ENCODE assay signal across 9 cellular contexts in genomic region chr5:151319334-151319733, GRCh38. TPM values are rescaled to one million over a fixed set of nuclear protein-coding genes. Genes with fewer than 3 reads are reported as not detected.
DNase-seq lines count a peak whose midpoint lies in the region; ATAC-seq and TF ChIP-seq lines count a peak whose summit lies in the region.
"Had no signal": no experiment of that assay in that cellular context is flagged by ENCODE, and none has a peak within 500 bp of the region (broad histone marks: within the 10 kb centered on the region; RNA-seq: fewer than 3 reads in every experiment).

No MANE protein-coding gene starts in this region.

- no peak overlapping the region for H3K4me3 Mint-ChIP-seq in nephron progenitor cell
- no peak overlapping the region for H3K4me3 Mint-ChIP-seq in activated T-cell treated with anti-CD3 and anti-CD28 coated beads, Interleukin-2, amount 50 U/mL, for 4 hours

- BruUV-seq in mammary epithelial cell (replicated peaks; lab: Mats Ljungman, UMichigan) = no TSS peak

- TF ChIP-seq CTCF in GM10248 (IDR thresholded peaks at IDR 0.05; ENCODE audit: control extremely low read depth, extremely low read depth, low read depth, missing control alignments) = peak; percentile 48
- peak in 1 of 2 donors; percentile 48 for TF ChIP-seq CTCF in mammary epithelial cell (conservative IDR thresholded peaks at IDR 0.05 in 1 of 2, IDR thresholded peaks at IDR 0.05 in 1 of 2; ENCODE audit: extremely low read depth in 1 of 2, insufficient read depth in 1 of 2, low read depth in 1 of 2, low read length in 2 of 2)
- peak; percentile 17 for TF ChIP-seq CTCF in nephron progenitor cell (IDR thresholded peaks at IDR 0.05)

- H3K4me1 ChIP-seq in mammary epithelial cell (ENCODE audit: insufficient read depth, low read length) = no peaks in the 10 kb centered on the region

- in situ Hi-C loops in mammary epithelial cell (cut with MboI; ENCODE audit: low sequenced_read_pairs in 2 of 2) = loop anchor here in 1 of 2 donors (25.0 kb wide), 1 partner anchor 182 kb away; no protein-coding TSS in a partner anchor

- no peak overlapping the region for H3K4me2 ChIP-seq in mammary epithelial cell (ENCODE audit: insufficient read depth, low read depth, low read length)

- 0% methylated on average over 1 of the region's 1 CpG for WGBS in mammary epithelial cell (ENCODE audit: low coverage, missing lambda C conversion rate)

- H3K27ac Mint-ChIP-seq in nephron progenitor cell = no peak overlapping the region

- no peak overlapping the region for H3K4me3 ChIP-seq in mammary epithelial cell (replicated peaks in 1 of 3; ENCODE audit: insufficient read depth in 1 of 3, low read depth in 2 of 3, low read length in 3 of 3)
- H3K4me3 ChIP-seq: SK-N-MC had no signal

- no peaks in the 10 kb centered on the region for H4K20me1 ChIP-seq in mammary epithelial cell (ENCODE audit: insufficient read depth, low read length)

- dilution Hi-C loops in mammary epithelial cell (cut with HindIII; ENCODE audit: low sequenced_read_pairs) = loop anchor here (5.0 kb wide), 1 partner anchor 88 kb away; no protein-coding TSS in a partner anchor

- H3K36me3 Mint-ChIP-seq in nephron progenitor cell (ENCODE audit: low read depth) = no peaks in the 10 kb centered on the region
- H3K36me3 Mint-ChIP-seq in activated T-cell treated with anti-CD3 and anti-CD28 coated beads, Interleukin-2, amount 50 U/mL, for 4 hours (ENCODE audit: insufficient read depth) = no peaks in the 10 kb centered on the region

- no peaks in the 10 kb centered on the region for H3K9me3 Mint-ChIP-seq in nephron progenitor cell
- no peaks in the 10 kb centered on the region for H3K9me3 Mint-ChIP-seq in activated T-cell treated with anti-CD3 and anti-CD28 coated beads, Interleukin-2, amount 50 U/mL, for 4 hours

- H3K27me3 Mint-ChIP-seq in nephron progenitor cell (ENCODE audit: low read depth, poor library complexity) = peaks cover 7% of the 10 kb centered on the region
- peaks cover 7% of the 10 kb centered on the region for H3K27me3 Mint-ChIP-seq in activated T-cell treated with anti-CD3 and anti-CD28 coated beads, Interleukin-2, amount 50 U/mL, for 4 hours (ENCODE audit: low read depth)

- CTCF ChIA-PET in GM10248 (lab: Yijun Ruan, JAX) (interaction anchor here (0.6 to 4.5 kb wide), 8 partner anchors 10 to 333 kb away, joined by 3 to 39 read pairs (median 3); no protein-coding TSS in a partner anchor), mammary epithelial cell (lab: Charles Lee; ENCODE audit: low non-redundant PET) (no interaction called here)

- H3K27me3 ChIP-seq in mammary epithelial cell (ENCODE audit: insufficient read depth, low read length) = no peaks in the 10 kb centered on the region

- no peak overlapping the region for H3K9ac ChIP-seq in mammary epithelial cell (ENCODE audit: insufficient read depth, low read length)

- DNase-seq in GM10248 (ENCODE audit: extremely low spot score) = peak; percentile 29
- DNase-seq in Kasumi-1 (lab: John Stamatoyannopoulos, UW) = peak; percentile 31 to 35
- peak; percentile 11 for DNase-seq in mammary epithelial cell
- peak; percentile 10 for DNase-seq in nephron progenitor cell
- no peak for DNase-seq in GF-D8 (lab: John Stamatoyannopoulos, UW)
- no peak for DNase-seq in activated T-cell treated with anti-CD3 and anti-CD28 coated beads, Interleukin-2, amount 50 U/mL, for 4 hours

- H3K79me2 ChIP-seq in mammary epithelial cell (ENCODE audit: insufficient read depth, low read length) = no peaks in the 10 kb centered on the region

- intact Hi-C loops in mammary epithelial cell (cut with micrococcal nuclease) = loop anchor here (2.0 to 5.0 kb wide), 3 partner anchors 82 to 423 kb away; no protein-coding TSS in a partner anchor

- H3K27ac ChIP-seq in mammary epithelial cell (ENCODE audit: insufficient read depth, low read depth, low read length) = no peak overlapping the region

- no peaks in the 10 kb centered on the region for H3K9me3 ChIP-seq in mammary epithelial cell (replicated peaks; ENCODE audit: insufficient read depth, low read length)

- POLR2A ChIA-PET in GM10248 (lab: Yijun Ruan, JAX) = no interaction called here

- H3K4me1 Mint-ChIP-seq in nephron progenitor cell = peaks cover 25% of the 10 kb centered on the region
- peaks cover 2% of the 10 kb centered on the region for H3K4me1 Mint-ChIP-seq in activated T-cell treated with anti-CD3 and anti-CD28 coated beads, Interleukin-2, amount 50 U/mL, for 4 hours (ENCODE audit: low read depth)

- peak overlapping the region; percentile 24 for H2AFZ ChIP-seq in mammary epithelial cell (ENCODE audit: low read depth, low read length)

- H3K36me3 ChIP-seq in mammary epithelial cell (ENCODE audit: insufficient read depth, low read length) = no peaks in the 10 kb centered on the region

- ATAC-seq in GM21515 (IDR thresholded peaks at IDR 0.05; ENCODE audit: unreplicated experiment) (peak; percentile 73), HG03457 (IDR thresholded peaks at IDR 0.05; ENCODE audit: unreplicated experiment) (no peak)
- ATAC-seq in activated T-cell treated with anti-CD3 and anti-CD28 coated beads, Interleukin-2, amount 50 U/mL, for 4 hours = no peak

RNA-seq across cellular contexts. Expression of gene SLC36A3, which starts 15.8 kb away (rescaled TPM):
- not detected for total RNA-seq in mammary epithelial cell
- polyA plus RNA-seq in mammary epithelial cell = not detected
- not detected for polyA minus RNA-seq in mammary epithelial cell
- total RNA-seq in activated T-cell treated with anti-CD3 and anti-CD28 coated beads, Interleukin-2, amount 50 U/mL, for 4 hours = not detected

RNA-seq across cellular contexts. Expression of gene SLC36A2, which starts 28.0 kb away (rescaled TPM):
- total RNA-seq in mammary epithelial cell = not detected
- not detected for polyA plus RNA-seq in mammary epithelial cell
- not detected for polyA minus RNA-seq in mammary epithelial cell
- total RNA-seq in activated T-cell treated with anti-CD3 and anti-CD28 coated beads, Interleukin-2, amount 50 U/mL, for 4 hours = not detected

Comparison
In these comparisons a context has a peak if more than half of its experiments do, and no peak if none do; other contexts are left out.
1. DNase-seq: peak in GM10248 (single experiment), Kasumi-1 (2 of 2), mammary epithelial cell (single experiment) and nephron progenitor cell (single experiment); none in GF-D8 (single experiment) and activated T-cell treated with anti-CD3 and anti-CD28 coated beads, Interleukin-2, amount 50 U/mL, for 4 hours (single experiment).